ENCODE assay signal across 11 cellular contexts in genomic region chr9:105864248-105864898, GRCh38.
"Had no signal": no experiment of that assay in that cellular context is flagged by ENCODE, and none has a peak within 500 bp of the region (broad histone marks: within the 10 kb centered on the region; RNA-seq: fewer than 3 reads in every experiment).

No MANE protein-coding gene starts in this region.

- H3K4me1 ChIP-seq: adrenal gland, transverse colon had no signal

- H3K9me3 ChIP-seq: adrenal gland, gastrocnemius medialis, transverse colon had no signal

- H3K27me3 ChIP-seq: adrenal gland, gastrocnemius medialis, transverse colon had no signal

- FAIRE-seq: TTC549 had no signal

- H3K4me3 ChIP-seq: adrenal gland, gastrocnemius medialis, skin epidermis, transverse colon had no signal

- H3K27ac ChIP-seq: adrenal gland, skin epidermis, transverse colon had no signal

- H3K36me3 ChIP-seq: adrenal gland, gastrocnemius medialis, transverse colon had no signal

- DNase-seq: activated B cell treated with CpG ODN at 0.5 μM for 24 hours; activated naive CD4-positive, alpha-beta T cell treated with anti-CD3 and anti-CD28 coated beads, Interleukin-2, amount 50 U/mL, for 16 hours; activated T-cell treated with anti-CD3 and anti-CD28 coated beads, Interleukin-2, amount 50 U/mL, for 1 hour; adrenal gland; gastrocnemius medialis; midbrain; posterior cingulate gyrus; substantia nigra; transverse colon had no signal
